8 cellular contexts compared by ENCODE assay signal in genomic region chr2:170929686-170930050, GRCh38. TPM values are rescaled to one million over a fixed set of nuclear protein-coding genes. Genes with fewer than 3 reads are reported as not detected.
DNase-seq lines count a peak whose midpoint lies in the region; ATAC-seq and TF ChIP-seq lines count a peak whose summit lies in the region.

No MANE protein-coding gene starts in this region.

- no peaks in the 10 kb centered on the region for H3K9me2 ChIP-seq in SK-N-SH

- intact Hi-C loops in body of pancreas (cut with DNase I), result no loop called here

- TF ChIP-seq CTCF in SK-N-SH (IDR thresholded peaks at IDR 0.05) (no peak), body of pancreas (IDR thresholded peaks at IDR 0.05) (no peak)

- in situ Hi-C loops in ACHN (cut with HindIII; ENCODE audit: low pct_ligation_motif_present, low pct_unique_long_range_greater_than_20kb, low sequenced_read_pairs), result no loop called here

- H4K20me1 ChIP-seq in SK-N-SH (ENCODE audit: insufficient read depth), result peaks cover 49% of the 10 kb centered on the region

- H3K4me2 ChIP-seq in SK-N-SH (peak overlapping the region; percentile 85), skeletal muscle satellite cell (ENCODE audit: low read length) (peak overlapping the region; percentile 89)

- WGBS in SK-N-SH (ENCODE audit: low lambda C conversion rate), result under 1% methylated on average over 21 of the region's 21 CpGs
- WGBS in body of pancreas, 2 donors, result 0% methylated on average over 5 to 21 of the region's 21 CpGs

- H3K36me3 ChIP-seq in SK-N-SH (replicated peaks in 1 of 2; ENCODE audit: control insufficient read depth in 1 of 2, insufficient read depth in 2 of 2, low read length in 1 of 2), result peaks cover 4 to 12% of the 10 kb centered on the region in 2 experiments
- H3K36me3 ChIP-seq in body of pancreas (replicated peaks in 1 of 2; ENCODE audit: insufficient read depth in 1 of 2, low read depth in 2 of 2), result no peaks in the 10 kb centered on the region
- H3K36me3 ChIP-seq in iPS-18a (ENCODE audit: control insufficient read depth, low read depth, low read length), result no peaks in the 10 kb centered on the region
- H3K36me3 ChIP-seq in skeletal muscle satellite cell (ENCODE audit: insufficient read depth, low read length), result no peaks in the 10 kb centered on the region

- peak overlapping the region; percentile 76 for H2AFZ ChIP-seq in SK-N-SH (ENCODE audit: low read depth)

- H3K4me3 ChIP-seq in SK-N-SH (ENCODE audit: low read depth in 2 of 2, low read length in 1 of 2) (peak overlapping the region; percentile 95 to 96), body of pancreas (peak overlapping the region; percentile 69 to 96), iPS-18a (ENCODE audit: low read length) (peak overlapping the region; percentile 92), skeletal muscle satellite cell (ENCODE audit: low read length) (peak overlapping the region; percentile 97)

- H3K79me2 ChIP-seq in SK-N-SH (ENCODE audit: insufficient read depth), result peaks cover 55% of the 10 kb centered on the region

- CTCF ChIA-PET in SK-N-SH (lab: Yijun Ruan, JAX), result interaction anchor here (0.6 to 3.9 kb wide), 44 partner anchors 8 to 1660 kb away, joined by 3 to 32 read pairs (median 6); partner anchors contain the start of genes METTL8 and TLK1

- H3K9me3 ChIP-seq in SK-N-SH (no peaks in the 10 kb centered on the region), body of pancreas (no peaks in the 10 kb centered on the region), iPS-18a (ENCODE audit: control insufficient read depth, low read depth, low read length) (no peaks in the 10 kb centered on the region), skeletal muscle satellite cell (replicated peaks; ENCODE audit: low read length) (no peaks in the 10 kb centered on the region)

- peak; percentile 8 for ATAC-seq in GM18498 (IDR thresholded peaks at IDR 0.05; ENCODE audit: unreplicated experiment)
- peak; percentile 16 for ATAC-seq in HG03439 (IDR thresholded peaks at IDR 0.05; ENCODE audit: unreplicated experiment)
- ATAC-seq in body of pancreas, result peak; percentile 36

- TF ChIP-seq EP300 in SK-N-SH (IDR thresholded peaks at IDR 0.05; ENCODE audit: borderline replicate concordance in 1 of 2, low read depth in 1 of 2, low read length in 1 of 2), result no peak

- H3K9ac ChIP-seq in SK-N-SH (peak overlapping the region; percentile 98), iPS-18a (ENCODE audit: low read length) (peak overlapping the region; percentile 87), skeletal muscle satellite cell (ENCODE audit: low read depth, low read length) (peak overlapping the region; percentile 99)

- TF ChIP-seq RAD21 in SK-N-SH (IDR thresholded peaks at IDR 0.05; ENCODE audit: low read length), result no peak

- H3K27me3 ChIP-seq in SK-N-SH (ENCODE audit: insufficient read depth) (no peaks in the 10 kb centered on the region), body of pancreas (no peaks in the 10 kb centered on the region), iPS-18a (ENCODE audit: control insufficient read depth, insufficient read depth, low read length) (no peaks in the 10 kb centered on the region), skeletal muscle satellite cell (ENCODE audit: control insufficient read depth, insufficient read depth, low read length) (no peaks in the 10 kb centered on the region)

- peaks cover 11% of the 10 kb centered on the region for H3F3A ChIP-seq in SK-N-SH (replicated peaks; ENCODE audit: insufficient read depth)

- H3K27ac ChIP-seq in SK-N-SH (ENCODE audit: low read depth in 2 of 2, low read length in 1 of 2) (peak overlapping the region; percentile 90 to 92), body of pancreas (peak overlapping the region; percentile 91 to 98 (median 97)), iPS-18a (ENCODE audit: low read length) (peak overlapping the region; percentile 56)

- DNase-seq in ACHN (peak; percentile 63), SK-N-SH (no peak), body of pancreas (peak; percentile 71 to 82 (median 73)), SKM-1 (lab: John Stamatoyannopoulos, UW; ENCODE audit: unreplicated experiment) (no peak)

- H3K4me1 ChIP-seq in SK-N-SH (ENCODE audit: control insufficient read depth in 1 of 2, insufficient read depth in 2 of 2, low read depth in 1 of 2, low read length in 1 of 2) (peaks cover 10 to 16% of the 10 kb centered on the region in 2 experiments), body of pancreas (peaks cover 42% of the 10 kb centered on the region), iPS-18a (ENCODE audit: control insufficient read depth, low read depth, low read length) (peaks cover 22% of the 10 kb centered on the region), skeletal muscle satellite cell (ENCODE audit: control insufficient read depth, insufficient read depth, low read length) (peaks cover 17% of the 10 kb centered on the region)

- TF ChIP-seq POLR2A in body of pancreas (IDR thresholded peaks at IDR 0.05), result no peak

- POLR2A ChIA-PET in SK-N-SH (lab: Yijun Ruan, JAX), result interaction anchor here (1.4 kb wide), 1 partner anchor 487 kb away, joined by 5 read pairs; no protein-coding TSS in a partner anchor

TF ChIP-seq in SK-N-SH, 30 proteins besides CTCF, POLR2A, EP300 and RAD21:
- TF ChIP-seq ELF1 (IDR thresholded peaks at IDR 0.05) (no peak), NFIC (IDR thresholded peaks at IDR 0.05; ENCODE audit: borderline replicate concordance) (no peak), TCF12 (IDR thresholded peaks at IDR 0.05) (no peak), GABPA (IDR thresholded peaks at IDR 0.05; ENCODE audit: low read depth) (no peak)
TF ChIP-seq in SK-N-SH: peak in this region for 0.

RNA-seq across cellular contexts. Expression of gene GORASP2, which starts 0.6 kb away (rescaled TPM):
- polyA plus RNA-seq in SK-N-SH (2012; rRNA removed), result 127 and 148 TPM in 2 replicates
- 111 and 119 TPM in 2 replicates for polyA plus RNA-seq in SK-N-SH (2012; cell fraction: cytosol; rRNA removed)
- polyA plus RNA-seq in SK-N-SH (2012; cell fraction: nucleus; rRNA removed), result 62.1 and 103 TPM in 2 replicates
- total RNA-seq in body of pancreas, result 10 to 100 TPM; 44.4 to 65.6 TPM
- total RNA-seq in skeletal muscle satellite cell (2012; rRNA removed), result 38.7 and 41.8 TPM in 2 replicates

Comparison
In these comparisons a context has a peak if more than half of its experiments do, and no peak if none do; other contexts are left out.
1. DNase-seq: peak in ACHN (single experiment) and body of pancreas (4 of 4); none in SK-N-SH (single experiment) and SKM-1 (single experiment).
2. Peak in every context shown above with its lines, with median percentiles within 50 percentile points of each other: ATAC-seq, H3K27ac ChIP-seq, H3K4me3 ChIP-seq and H3K9ac ChIP-seq.